Comparison of ENCODE assay signal across 23 cellular contexts in genomic region chr3:194384569-194385001, GRCh38. TPM values are rescaled to one million over a fixed set of nuclear protein-coding genes. Genes with fewer than 3 reads are reported as not detected.
A peak's percentile ranks its signal among the peaks of the same experiment; 100 is the strongest.
DNase-seq lines count a peak whose midpoint lies in the region; ATAC-seq and TF ChIP-seq lines count a peak whose summit lies in the region.
"Had no signal": no experiment of that assay in that cellular context is flagged by ENCODE, and none has a peak within 500 bp of the region (broad histone marks: within the 10 kb centered on the region; RNA-seq: fewer than 3 reads in every experiment).

No MANE protein-coding gene starts in this region.

- H3K4me1 Mint-ChIP-seq in type B pancreatic cell (ENCODE audit: unreplicated experiment) = peaks cover 15% of the 10 kb centered on the region

- H3K9me3 Mint-ChIP-seq in type B pancreatic cell = no peaks in the 10 kb centered on the region

- H3K36me3 Mint-ChIP-seq in type B pancreatic cell = no peaks in the 10 kb centered on the region

- H3K27me3 Mint-ChIP-seq in type B pancreatic cell = peaks cover 8% of the 10 kb centered on the region

- H3K27ac ChIP-seq in left ventricle myocardium inferior (replicated peaks) (no peak overlapping the region), colonic mucosa (no peak overlapping the region)
- H3K27ac ChIP-seq: GM23248 had no signal

- TF ChIP-seq CTCF in left ventricle myocardium inferior (IDR thresholded peaks at IDR 0.05; ENCODE audit: borderline replicate concordance) = no peak
- TF ChIP-seq CTCF in colonic mucosa (IDR thresholded peaks at IDR 0.05) = no peak
- no peak for TF ChIP-seq CTCF in type B pancreatic cell (conservative IDR thresholded peaks at IDR 0.05)
- TF ChIP-seq CTCF in GM10266 (IDR thresholded peaks at IDR 0.05; ENCODE audit: control insufficient read depth, insufficient read depth, low read depth, missing control alignments) = no peak

- DNase-seq in left ventricle myocardium superior = peak; percentile 19
- no peak for DNase-seq in left ventricle myocardium inferior
- peak; percentile 12 for DNase-seq in colonic mucosa
- DNase-seq in mesenteric fat pad (ENCODE audit: low spot score) = peak; percentile 79
- DNase-seq in type B pancreatic cell (ENCODE audit: extremely low spot score, unreplicated experiment) = peak; percentile 66
- DNase-seq in GM10266 (ENCODE audit: extremely low spot score) = no peak
- DNase-seq in RKO (ENCODE audit: low spot score) = no peak
- DNase-seq: BE2C, EL, GF-D8, GM23248, Kasumi-1, NCI-H1417, NCI-H1694 treated with DMSO at 0.1 percent for 48 hours, NCI-H2081 treated with DMSO at 0.1 percent for 48 hours, NCI-H2171 treated with DMSO at 0.1 percent for 48 hours, NCI-H524 treated with DMSO at 0.1 percent for 48 hours, NCI-H82, Right ventricle myocardium superior had no signal

- intact Hi-C loops in left ventricle myocardium superior (cut with micrococcal nuclease) (no loop called here), left ventricle myocardium inferior (cut with micrococcal nuclease) (no loop called here), colonic mucosa (cut with DNase I) (no loop called here)

- no peak overlapping the region for H3K4me3 Mint-ChIP-seq in type B pancreatic cell

- no peaks in the 10 kb centered on the region for H3K36me3 ChIP-seq in left ventricle myocardium inferior
- H3K36me3 ChIP-seq in colonic mucosa = no peaks in the 10 kb centered on the region
- H3K36me3 ChIP-seq: BE2C had no signal

- H3K4me1 ChIP-seq in left ventricle myocardium inferior (no peaks in the 10 kb centered on the region), colonic mucosa (no peaks in the 10 kb centered on the region)

- H3K27ac Mint-ChIP-seq in type B pancreatic cell = no peak overlapping the region

- no peaks in the 10 kb centered on the region for H3K9me3 ChIP-seq in left ventricle myocardium inferior (replicated peaks)
- H3K9me3 ChIP-seq in colonic mucosa = no peaks in the 10 kb centered on the region
- H3K9me3 ChIP-seq: BE2C had no signal

- H3K4me3 ChIP-seq in left ventricle myocardium inferior = no peak overlapping the region
- no peak overlapping the region for H3K4me3 ChIP-seq in colonic mucosa
- H3K4me3 ChIP-seq: GM23248 had no signal

- H3K27me3 ChIP-seq in left ventricle myocardium inferior (ENCODE audit: low read depth) (peaks cover 57% of the 10 kb centered on the region), colonic mucosa (no peaks in the 10 kb centered on the region)
- H3K27me3 ChIP-seq: BE2C had no signal

- no peak overlapping the region for H3K9ac ChIP-seq in colonic mucosa (ENCODE audit: low read depth in 2 of 2, low read length in 2 of 2)
- H3K9ac ChIP-seq: GM23248 had no signal

- ATAC-seq in left ventricle myocardium superior (no peak), GM21576 (IDR thresholded peaks at IDR 0.05; ENCODE audit: unreplicated experiment) (no peak)
- ATAC-seq: HCT116 had no signal

RNA-seq across cellular contexts. Expression of gene GP5, which starts 14.5 kb away (rescaled TPM):
- total RNA-seq in left ventricle myocardium superior = not detected
- total RNA-seq in left ventricle myocardium inferior = not detected
- total RNA-seq in colonic mucosa = under 1 TPM in 1 of 2 donors, not detected in 1; 0.11 TPM
- not detected for total RNA-seq in mesenteric fat pad
- 0.10 TPM in 1 of 2 replicates, not detected in the other for total RNA-seq in type B pancreatic cell (ENCODE audit: low replicate concordance)
- total RNA-seq: MCF 10A, Right ventricle myocardium superior, SK-MEL-5 had no signal

RNA-seq across cellular contexts. Expression of gene LRRC15, which starts 15.0 kb away (rescaled TPM):
- 0.42 TPM for total RNA-seq in left ventricle myocardium superior
- total RNA-seq in left ventricle myocardium inferior = 0.14 TPM
- total RNA-seq in colonic mucosa = under 1 TPM; 0.32 to 0.89 TPM
- total RNA-seq in mesenteric fat pad = 0.35 TPM
- total RNA-seq in type B pancreatic cell (ENCODE audit: low replicate concordance) = 0.05 and 0.07 TPM in 2 replicates
- total RNA-seq: MCF 10A, SK-MEL-5 had no signal

RNA-seq across cellular contexts. Expression of gene CPN2, which starts 33.5 kb away (rescaled TPM):
- 0.40 TPM for total RNA-seq in left ventricle myocardium superior
- total RNA-seq in left ventricle myocardium inferior = 2.4 TPM
- total RNA-seq in colonic mucosa = under 1 TPM in 1 of 2 donors, not detected in 1; 0.15 TPM
- 0.16 TPM for total RNA-seq in mesenteric fat pad
- not detected in 2 replicates for total RNA-seq in type B pancreatic cell (ENCODE audit: low replicate concordance)
- total RNA-seq: GM23248, MCF 10A, SK-MEL-5 had no signal

Comparison
In these comparisons a context has a peak if more than half of its experiments do, and no peak if none do; other contexts are left out.
1. DNase-seq: peak in left ventricle myocardium superior (single experiment), colonic mucosa (single experiment), mesenteric fat pad (single experiment) and type B pancreatic cell (single experiment); none in left ventricle myocardium inferior (single experiment), GM10266 (single experiment) and RKO (single experiment).